21 cellular contexts compared by ENCODE assay signal in the genomic region with DNA sequence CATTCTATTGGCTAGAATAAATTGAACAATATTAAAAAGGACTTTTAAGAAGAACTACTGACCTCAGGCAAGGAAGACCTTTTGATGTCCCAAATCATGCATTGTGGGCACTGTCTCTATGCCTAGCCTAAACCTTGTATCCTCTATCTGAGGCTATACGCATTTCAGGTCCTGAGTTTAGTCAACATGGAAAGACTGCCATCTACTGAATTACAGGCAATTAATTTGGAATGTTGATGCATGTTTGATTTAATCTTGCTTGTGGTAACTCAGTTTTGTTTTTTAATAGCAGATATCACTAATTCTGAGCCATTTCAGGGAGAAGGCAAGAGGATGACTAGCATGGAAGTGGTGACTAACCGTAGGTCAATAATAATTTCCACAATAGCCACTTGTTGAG.
"Had no signal": no experiment of that assay in that cellular context is flagged by ENCODE, and none has a peak within 500 bp of the region (broad histone marks: within the 10 kb centered on the region; RNA-seq: fewer than 3 reads in every experiment).

No MANE protein-coding gene starts in this region.

- H3K27ac Mint-ChIP-seq: activated CD4-positive, alpha-beta T cell treated with anti-CD3 and anti-CD28 coated beads, Interleukin-2, amount 10 ng/mL, durations not matched to agents 7 days and 5 days; activated naive CD4-positive, alpha-beta T cell treated with anti-CD3 and anti-CD28 coated beads, Interleukin-2, amount 50 U/mL, for 24 hours; activated T-cell treated with anti-CD3 and anti-CD28 coated beads, Interleukin-2, amount 50 U/mL, for 72 hours; memory B cell; naive B cell; stimulated activated naive CD8-positive, alpha-beta T cell treated with anti-CD3 and anti-CD28 coated beads, Interleukin-15, Interleukin-2, amounts not matched to agents 100 ng/mL and 50 ng/mL, for 24 hours had no signal

- H3K27ac ChIP-seq: adrenal gland, esophagus squamous epithelium, heart right ventricle, psoas muscle, suprapubic skin, transverse colon, vagina had no signal

- H3K36me3 ChIP-seq: adrenal gland, esophagus squamous epithelium, heart right ventricle, suprapubic skin, transverse colon, vagina had no signal

- H3K4me1 ChIP-seq: adrenal gland, esophagus squamous epithelium, heart right ventricle, psoas muscle, suprapubic skin, transverse colon, vagina had no signal

- DNase-seq: activated CD4-positive, alpha-beta T cell treated with anti-CD3 and anti-CD28 coated beads, Interleukin-2, amount 10 ng/mL, durations not matched to agents 7 days and 5 days; activated effector memory CD4-positive, alpha-beta T cell treated with anti-CD3 and anti-CD28 coated beads, Interleukin-2, amount 50 U/mL, for 16 hours; activated T-cell treated with anti-CD3 and anti-CD28 coated beads, Interleukin-2, amount 50 U/mL, for 72 hours; adrenal gland; cerebellar nuclear complex; effector memory CD4-positive, alpha-beta T cell; esophagus squamous epithelium; heart right ventricle; left ventricle myocardium superior; mucosa of descending colon; naive B cell; psoas muscle; right cardiac atrium; T1000; transverse colon had no signal

- H3K4me3 ChIP-seq: adrenal gland, esophagus squamous epithelium, heart right ventricle, mucosa of descending colon, psoas muscle, suprapubic skin, transverse colon, vagina had no signal

- H3K9me3 ChIP-seq: adrenal gland, mucosa of descending colon, psoas muscle, suprapubic skin, transverse colon, vagina had no signal

- ATAC-seq: activated CD4-positive, CD25-positive, alpha-beta regulatory T cell treated with anti-CD3 and anti-CD28 coated beads, Interleukin-2, amount 50 U/mL, for 24 hours; activated T-cell treated with anti-CD3 and anti-CD28 coated beads, Interleukin-2, amount 50 U/mL, for 72 hours; heart right ventricle; left ventricle myocardium superior; mucosa of descending colon; psoas muscle; right cardiac atrium had no signal

- H3K27me3 Mint-ChIP-seq: activated CD4-positive, alpha-beta T cell treated with anti-CD3 and anti-CD28 coated beads, Interleukin-2, amount 10 ng/mL, durations not matched to agents 7 days and 5 days; activated naive CD4-positive, alpha-beta T cell treated with anti-CD3 and anti-CD28 coated beads, Interleukin-2, amount 50 U/mL, for 24 hours; memory B cell; naive B cell; stimulated activated naive CD8-positive, alpha-beta T cell treated with anti-CD3 and anti-CD28 coated beads, Interleukin-15, Interleukin-2, amounts not matched to agents 100 ng/mL and 50 ng/mL, for 24 hours had no signal

- H3K4me3 Mint-ChIP-seq: activated CD4-positive, alpha-beta T cell treated with anti-CD3 and anti-CD28 coated beads, Interleukin-2, amount 10 ng/mL, durations not matched to agents 7 days and 5 days; activated naive CD4-positive, alpha-beta T cell treated with anti-CD3 and anti-CD28 coated beads, Interleukin-2, amount 50 U/mL, for 24 hours; activated T-cell treated with anti-CD3 and anti-CD28 coated beads, Interleukin-2, amount 50 U/mL, for 72 hours; memory B cell; naive B cell; stimulated activated naive CD8-positive, alpha-beta T cell treated with anti-CD3 and anti-CD28 coated beads, Interleukin-15, Interleukin-2, amounts not matched to agents 100 ng/mL and 50 ng/mL, for 24 hours had no signal

- H3K36me3 Mint-ChIP-seq: activated naive CD4-positive, alpha-beta T cell treated with anti-CD3 and anti-CD28 coated beads, Interleukin-2, amount 50 U/mL, for 24 hours; memory B cell; naive B cell had no signal

- H3K27me3 ChIP-seq: adrenal gland, esophagus squamous epithelium, heart right ventricle, suprapubic skin, transverse colon, vagina had no signal

- H3K4me1 Mint-ChIP-seq: activated CD4-positive, alpha-beta T cell treated with anti-CD3 and anti-CD28 coated beads, Interleukin-2, amount 10 ng/mL, durations not matched to agents 7 days and 5 days; activated naive CD4-positive, alpha-beta T cell treated with anti-CD3 and anti-CD28 coated beads, Interleukin-2, amount 50 U/mL, for 24 hours; memory B cell; naive B cell had no signal
